In the genomic region with DNA sequence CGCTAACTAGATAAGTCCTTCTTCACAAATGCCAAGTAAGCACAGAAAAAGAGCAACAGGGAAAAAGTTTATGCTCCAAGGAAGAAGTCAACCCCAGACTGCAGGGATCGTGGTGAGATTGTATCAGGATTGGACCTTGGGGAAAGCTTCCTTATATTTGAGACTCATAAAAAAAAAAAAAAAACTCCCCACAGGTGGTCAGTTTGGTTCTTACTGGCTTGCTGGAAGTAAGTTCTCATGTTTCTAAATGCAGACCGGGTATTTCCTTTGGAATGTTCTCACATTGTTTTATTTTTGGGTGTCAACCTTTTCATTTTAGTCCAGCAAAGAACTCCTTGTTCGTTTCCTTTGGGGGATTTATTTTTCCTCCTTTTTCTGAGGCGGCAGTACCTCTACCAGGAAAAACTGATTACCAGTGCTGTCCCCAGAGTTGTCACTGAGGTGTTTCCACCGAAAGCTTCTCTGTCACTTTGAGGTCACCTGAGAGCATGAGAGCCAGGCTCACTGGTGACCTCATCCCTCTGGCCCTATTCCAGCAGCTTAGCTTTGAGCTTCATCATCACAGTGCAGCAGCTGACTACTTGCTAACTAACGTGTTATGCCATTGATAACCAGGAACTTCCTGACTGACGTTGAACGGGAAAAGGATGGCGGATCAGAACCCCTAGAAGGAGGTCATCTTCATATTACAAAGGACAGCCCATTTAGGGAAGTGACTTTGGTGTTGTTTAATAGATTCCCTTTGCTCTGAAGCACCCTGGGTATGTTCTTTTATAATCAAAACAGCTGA, we compare ENCODE assay signal across 8 cellular contexts. TPM values are rescaled to one million over a fixed set of nuclear protein-coding genes. Genes with fewer than 3 reads are reported as not detected.
A peak's percentile ranks its signal among the peaks of the same experiment; 100 is the strongest.
DNase-seq lines count a peak whose midpoint lies in the region; ATAC-seq, FAIRE-seq and TF ChIP-seq lines count a peak whose summit lies in the region.
"Had no signal": no experiment of that assay in that cellular context is flagged by ENCODE, and none has a peak within 500 bp of the region (broad histone marks: within the 10 kb centered on the region; RNA-seq: fewer than 3 reads in every experiment).

No MANE protein-coding gene starts in this region.

- no peaks in the 10 kb centered on the region for H3K36me3 ChIP-seq in astrocyte (ENCODE audit: insufficient read depth, low read length)

- peaks cover 13% of the 10 kb centered on the region for H3K4me1 ChIP-seq in astrocyte (ENCODE audit: insufficient read depth, low read length)

- no peaks in the 10 kb centered on the region for H3K27me3 ChIP-seq in astrocyte (ENCODE audit: insufficient read depth, low read length)

- no peaks in the 10 kb centered on the region for H4K20me1 ChIP-seq in astrocyte (ENCODE audit: insufficient read depth, low read length)

- H3K9ac ChIP-seq in astrocyte (ENCODE audit: low read length), result peak overlapping the region; percentile 54

- no peak overlapping the region for H3K4me3 Mint-ChIP-seq in astrocyte (ENCODE audit: unreplicated experiment)

- peak overlapping the region; percentile 58 for H2AFZ ChIP-seq in astrocyte (ENCODE audit: low read depth, low read length)

- FAIRE-seq in astrocyte (lab: Jason Lieb, UNC), result peak; percentile 17

- H3K36me3 Mint-ChIP-seq in astrocyte (ENCODE audit: low read depth, unreplicated experiment), result peaks cover 2% of the 10 kb centered on the region

- no peaks in the 10 kb centered on the region for H3K79me2 ChIP-seq in astrocyte (ENCODE audit: insufficient read depth, low read length)

- no peaks in the 10 kb centered on the region for H3K9me3 Mint-ChIP-seq in astrocyte (ENCODE audit: unreplicated experiment)

- peak overlapping the region; percentile 81 for H3K27ac ChIP-seq in astrocyte (ENCODE audit: low read depth, low read length)

- H3K4me2 ChIP-seq in astrocyte (ENCODE audit: low read length), result peak overlapping the region; percentile 47

- H3K4me1 Mint-ChIP-seq in astrocyte (ENCODE audit: low read depth, unreplicated experiment), result peaks cover 31% of the 10 kb centered on the region

- peaks cover 2% of the 10 kb centered on the region for H3K27me3 Mint-ChIP-seq in astrocyte (ENCODE audit: low read depth, unreplicated experiment)

- DNase-seq in NCI-H1092 (lab: John Stamatoyannopoulos, UW), result peak; percentile 15
- peak; percentile 91 for DNase-seq in astrocyte (ENCODE audit: low read depth)
- DNase-seq in kidney glomerular epithelial cell (lab: John Stamatoyannopoulos, UW), result peak; percentile 89
- DNase-seq in middle frontal gyrus (ENCODE audit: extremely low spot score, low spot score), result no peak
- DNase-seq in stimulated activated CD4-positive, alpha-beta T cell treated with anti-CD3 and anti-CD28 coated beads, Interleukin-12 subunit alpha, Interleukin-12 subunit beta, amount 100 ng/mL, for 4 hours, result no peak

- H3K9me3 ChIP-seq in astrocyte (ENCODE audit: insufficient read depth, low read depth, low read length), result no peaks in the 10 kb centered on the region

- H3K4me3 ChIP-seq in astrocyte (ENCODE audit: insufficient read depth, low read depth, low read length), result no peak overlapping the region

- TF ChIP-seq CTCF in astrocyte (IDR thresholded peaks at IDR 0.05; ENCODE audit: insufficient read depth, low read depth, low read length), result no peak

- H3K27ac Mint-ChIP-seq in astrocyte (ENCODE audit: unreplicated experiment), result peak overlapping the region; percentile 94

- peak; percentile 68 for ATAC-seq in GM21367 (IDR thresholded peaks at IDR 0.05; ENCODE audit: unreplicated experiment)
- no peak for ATAC-seq in GM18873 (IDR thresholded peaks at IDR 0.05; ENCODE audit: low FRiP score, unreplicated experiment)

RNA-seq across cellular contexts. Expression of gene ATP8B1, which starts 16.8 kb away (rescaled TPM):
- 6.9 and 10.4 TPM in 2 replicates for total RNA-seq in astrocyte
- total RNA-seq: T-helper 2 cell treated with Interferon-gamma antibody and Interleukin-4, amounts not matched to agents 100 ng/mL and 5 ng/mL, for 36 hours had no signal

Comparison
In these comparisons a context has a peak if more than half of its experiments do, and no peak if none do; other contexts are left out.
1. DNase-seq: peak in NCI-H1092 (single experiment), astrocyte (single experiment) and kidney glomerular epithelial cell (single experiment); none in middle frontal gyrus (single experiment) and stimulated activated CD4-positive, alpha-beta T cell treated with anti-CD3 and anti-CD28 coated beads, Interleukin-12 subunit alpha, Interleukin-12 subunit beta, amount 100 ng/mL, for 4 hours (single experiment).